In the genomic region with DNA sequence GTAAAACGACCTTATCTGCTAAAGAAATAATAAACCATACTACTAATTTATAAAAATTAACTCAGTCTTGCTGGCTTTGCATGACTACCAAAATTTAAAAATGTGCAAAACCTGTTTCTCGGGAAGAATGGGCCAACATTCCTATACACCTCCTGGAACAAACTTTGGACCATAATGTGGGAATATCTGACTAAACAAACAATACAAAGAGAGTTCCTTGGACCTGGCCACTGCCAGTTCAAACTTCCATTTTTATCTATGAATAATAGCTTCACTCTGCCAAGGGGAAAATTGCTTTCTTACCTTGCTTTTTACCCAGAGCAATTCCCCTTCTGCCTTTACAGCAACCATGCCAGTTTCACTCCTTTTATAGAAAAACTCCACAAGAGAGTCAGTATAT, we compare ENCODE assay signal across 29 cellular contexts. TPM values are rescaled to one million over a fixed set of nuclear protein-coding genes. Genes with fewer than 3 reads are reported as not detected.
DNase-seq lines count a peak whose midpoint lies in the region; ATAC-seq and TF ChIP-seq lines count a peak whose summit lies in the region.
"Had no signal": no experiment of that assay in that cellular context is flagged by ENCODE, and none has a peak within 500 bp of the region (broad histone marks: within the 10 kb centered on the region; RNA-seq: fewer than 3 reads in every experiment).

No MANE protein-coding gene starts in this region.

- intact Hi-C loops in breast epithelium (cut with DNase I; ENCODE audit: low total_unique reads) (no loop called here), mammary epithelial cell (cut with micrococcal nuclease) (no loop called here), mucosa of descending colon (cut with DNase I, micrococcal nuclease) (no loop called here)

- no peaks in the 10 kb centered on the region for H3K36me3 Mint-ChIP-seq in progenitor cell of endocrine pancreas (ENCODE audit: insufficient read depth)

- 12% methylated on average over 2 of the region's 2 CpGs for WGBS in mammary epithelial cell (ENCODE audit: low coverage, missing lambda C conversion rate)
- 56% methylated on average over 2 of the region's 2 CpGs for WGBS in hepatocyte (ENCODE audit: low lambda C conversion rate, missing lambda C conversion rate)

- peak; percentile 75 for ATAC-seq in mucosa of descending colon
- ATAC-seq in HG02938 (IDR thresholded peaks at IDR 0.05; ENCODE audit: unreplicated experiment) = no peak
- ATAC-seq in HG03565 (IDR thresholded peaks at IDR 0.05; ENCODE audit: unreplicated experiment) = no peak
- ATAC-seq: GM12878 had no signal

- H4K20me1 ChIP-seq in mammary epithelial cell (ENCODE audit: insufficient read depth, low read length) (no peaks in the 10 kb centered on the region), hepatocyte (ENCODE audit: insufficient read depth, poor library complexity, severe bottlenecking) (no peaks in the 10 kb centered on the region)

- no peak overlapping the region for H3K27ac Mint-ChIP-seq in progenitor cell of endocrine pancreas
- H3K27ac Mint-ChIP-seq: CD4-positive, alpha-beta T cell; HFFc6 had no signal

- H3K4me3 Mint-ChIP-seq in progenitor cell of endocrine pancreas (ENCODE audit: low read depth) = no peak overlapping the region
- H3K4me3 Mint-ChIP-seq: CD4-positive, alpha-beta T cell; HFFc6 had no signal

- peaks cover 5% of the 10 kb centered on the region for H3K27me3 Mint-ChIP-seq in progenitor cell of endocrine pancreas
- H3K27me3 Mint-ChIP-seq: CD4-positive, alpha-beta T cell had no signal

- no peaks in the 10 kb centered on the region for H3K9me3 Mint-ChIP-seq in progenitor cell of endocrine pancreas (ENCODE audit: low read depth)
- H3K9me3 Mint-ChIP-seq: CD4-positive, alpha-beta T cell; HFFc6 had no signal

- no peaks in the 10 kb centered on the region for H3K27me3 ChIP-seq in breast epithelium
- no peaks in the 10 kb centered on the region for H3K27me3 ChIP-seq in mammary epithelial cell (ENCODE audit: insufficient read depth, low read length)
- H3K27me3 ChIP-seq in hepatocyte = no peaks in the 10 kb centered on the region

- H3K4me2 ChIP-seq in mammary epithelial cell (ENCODE audit: insufficient read depth, low read depth, low read length) = no peak overlapping the region
- H3K4me2 ChIP-seq in hepatocyte = peak overlapping the region; percentile 34
- H3K4me2 ChIP-seq: SK-N-SH had no signal

- TF ChIP-seq CTCF in breast epithelium (IDR thresholded peaks at IDR 0.05) (no peak), mammary epithelial cell (conservative IDR thresholded peaks at IDR 0.05 in 1 of 2, IDR thresholded peaks at IDR 0.05 in 1 of 2; ENCODE audit: extremely low read depth in 1 of 2, insufficient read depth in 1 of 2, low read depth in 1 of 2, low read length in 2 of 2) (no peak), hepatocyte (IDR thresholded peaks at IDR 0.05; ENCODE audit: poor library complexity) (no peak), mucosa of descending colon (IDR thresholded peaks at IDR 0.05) (no peak), progenitor cell of endocrine pancreas (IDR thresholded peaks at IDR 0.05; ENCODE audit: unreplicated experiment) (no peak)

- no TSS peak for BruUV-seq in mammary epithelial cell (replicated peaks; lab: Mats Ljungman, UMichigan)

- no peaks in the 10 kb centered on the region for H3K9me2 ChIP-seq in hepatocyte (replicated peaks; ENCODE audit: insufficient read depth)
- H3K9me2 ChIP-seq: SK-N-SH had no signal

- no peaks in the 10 kb centered on the region for H3K9me3 ChIP-seq in breast epithelium
- H3K9me3 ChIP-seq in mammary epithelial cell (replicated peaks; ENCODE audit: insufficient read depth, low read length) = no peaks in the 10 kb centered on the region
- no peaks in the 10 kb centered on the region for H3K9me3 ChIP-seq in hepatocyte (ENCODE audit: low read depth)
- H3K9me3 ChIP-seq in mucosa of descending colon = no peaks in the 10 kb centered on the region
- H3K9me3 ChIP-seq: HAP-1, SK-N-SH had no signal

- H3K9ac ChIP-seq in mammary epithelial cell (ENCODE audit: insufficient read depth, low read length) = no peak overlapping the region
- H3K9ac ChIP-seq: SK-N-SH had no signal

- in situ Hi-C loops in mammary epithelial cell (cut with MboI; ENCODE audit: low sequenced_read_pairs in 2 of 2) = no loop called here

- no peak overlapping the region for H3K4me3 ChIP-seq in breast epithelium
- no peak overlapping the region for H3K4me3 ChIP-seq in mammary epithelial cell (replicated peaks in 1 of 3; ENCODE audit: insufficient read depth in 1 of 3, low read depth in 2 of 3, low read length in 3 of 3)
- H3K4me3 ChIP-seq in hepatocyte = no peak overlapping the region
- H3K4me3 ChIP-seq in mucosa of descending colon = no peak overlapping the region
- H3K4me3 ChIP-seq: GM12878, HAP-1, K562 had no signal

- H3K36me3 ChIP-seq in breast epithelium (no peaks in the 10 kb centered on the region), mammary epithelial cell (ENCODE audit: insufficient read depth, low read length) (no peaks in the 10 kb centered on the region), hepatocyte (replicated peaks; ENCODE audit: insufficient read depth, low read depth) (no peaks in the 10 kb centered on the region), mucosa of descending colon (ENCODE audit: low read depth) (no peaks in the 10 kb centered on the region)
- H3K36me3 ChIP-seq: HAP-1 had no signal

- H3K4me1 Mint-ChIP-seq in progenitor cell of endocrine pancreas (ENCODE audit: low read depth) = peaks cover 6% of the 10 kb centered on the region

- H3K4me1 ChIP-seq in breast epithelium (peaks cover 0 to 9% of the 10 kb centered on the region in 2 donors), mammary epithelial cell (ENCODE audit: insufficient read depth, low read length) (no peaks in the 10 kb centered on the region), hepatocyte (ENCODE audit: insufficient read depth) (peaks cover 16% of the 10 kb centered on the region), mucosa of descending colon (ENCODE audit: low read depth) (peaks cover 19% of the 10 kb centered on the region)
- H3K4me1 ChIP-seq: HAP-1 had no signal

- CTCF ChIA-PET in mammary epithelial cell (lab: Charles Lee; ENCODE audit: low non-redundant PET) = no interaction called here

- H2AFZ ChIP-seq in mammary epithelial cell (ENCODE audit: low read depth, low read length) (no peak overlapping the region), hepatocyte (no peak overlapping the region)

- H3K79me2 ChIP-seq in mammary epithelial cell (ENCODE audit: insufficient read depth, low read length) (no peaks in the 10 kb centered on the region), hepatocyte (no peaks in the 10 kb centered on the region)

- DNase-seq in breast epithelium (ENCODE audit: low spot score in 2 of 2) (no peak), mammary epithelial cell (no peak), hepatocyte (ENCODE audit: low spot score) (peak; percentile 30), mucosa of descending colon (no peak), midbrain (lab: John Stamatoyannopoulos, UW) (no peak), progenitor cell of endocrine pancreas (ENCODE audit: low spot score, unreplicated experiment) (no peak)
- DNase-seq: CD4-positive, alpha-beta T cell; COR-L47; DMS79; EL; GDM1; GOT3; HFFc6; Kasumi-1; NCI-H1092 treated with DMSO at 0.1 percent for 48 hours; NCI-H1436 treated with DMSO at 0.1 percent for 48 hours; NCI-H1930; NCI-H446; NCI-H524 treated with DMSO at 0.1 percent for 48 hours; NCI-H774; SK-N-SH had no signal

- dilution Hi-C loops in mammary epithelial cell (cut with HindIII; ENCODE audit: low sequenced_read_pairs) = loop anchor here (5.0 kb wide), 1 partner anchor 97 kb away; a partner anchor contains a TSS

- TF ChIP-seq POLR2A in breast epithelium (IDR thresholded peaks at IDR 0.05) = no peak

- H3K27ac ChIP-seq in breast epithelium (peak overlapping the region; percentile 26 to 50), mammary epithelial cell (ENCODE audit: insufficient read depth, low read depth, low read length) (no peak overlapping the region), hepatocyte (peak overlapping the region; percentile 81)

RNA-seq across cellular contexts. Expression of a gene that starts 38.7 kb away (rescaled TPM):
- total RNA-seq in breast epithelium (1 to 10 TPM in 1 of 3 donors, under 1 TPM in 2; 0.64 to 4.5 (median 0.98) TPM), mammary epithelial cell (1 to 10 TPM; 1.0 to 3.6 TPM), hepatocyte (1.1 and 2.1 TPM in 2 replicates), mucosa of descending colon (1 to 10 TPM; 2.1 to 5.8 (median 3.4) TPM), progenitor cell of endocrine pancreas (0.49 and 1.6 TPM in 2 replicates)
- polyA plus RNA-seq in mammary epithelial cell (2.6 TPM), hepatocyte (0.94 and 1.8 TPM in 2 replicates)
- 1.3 TPM for polyA minus RNA-seq in mammary epithelial cell
- total RNA-seq: A172; CD4-positive, alpha-beta T cell; HT1080; M059J had no signal
- polyA plus RNA-seq: SK-N-SH had no signal

RNA-seq across cellular contexts. Expression of a gene that starts 50.7 kb away (rescaled TPM):
- total RNA-seq in breast epithelium = 1 to 10 TPM; 2.3 to 8.5 (median 6.1) TPM
- total RNA-seq in mammary epithelial cell = 10 to 100 TPM in 1 of 2 donors, 1 to 10 TPM in 1; 5.5 to 29.7 TPM
- polyA plus RNA-seq in mammary epithelial cell = 25.9 TPM
- polyA minus RNA-seq in mammary epithelial cell = 35.6 TPM
- 6.3 and 6.7 TPM in 2 replicates for total RNA-seq in hepatocyte
- polyA plus RNA-seq in hepatocyte = 5.0 and 7.4 TPM in 2 replicates
- 10 to 100 TPM in 1 of 3 donors, 1 to 10 TPM in 2; 5.3 to 13.2 (median 7.3) TPM for total RNA-seq in mucosa of descending colon
- total RNA-seq in progenitor cell of endocrine pancreas = 9.3 and 9.6 TPM in 2 replicates

RNA-seq across cellular contexts. Expression of a gene that starts 51.5 kb away (rescaled TPM):
- total RNA-seq in breast epithelium = 10 to 100 TPM; 10.9 to 17.1 (median 17.0) TPM
- total RNA-seq in mammary epithelial cell = 10 to 100 TPM; 12.8 to 24.0 TPM
- 15.0 TPM for polyA plus RNA-seq in mammary epithelial cell
- 15.7 TPM for polyA minus RNA-seq in mammary epithelial cell
- total RNA-seq in hepatocyte = 7.9 and 8.9 TPM in 2 replicates
- 6.1 and 13.3 TPM in 2 replicates for polyA plus RNA-seq in hepatocyte
- total RNA-seq in mucosa of descending colon = 10 to 100 TPM; 25.7 to 53.3 (median 43.4) TPM
- 47.2 and 47.3 TPM in 2 replicates for total RNA-seq in progenitor cell of endocrine pancreas
